In the genomic region with DNA sequence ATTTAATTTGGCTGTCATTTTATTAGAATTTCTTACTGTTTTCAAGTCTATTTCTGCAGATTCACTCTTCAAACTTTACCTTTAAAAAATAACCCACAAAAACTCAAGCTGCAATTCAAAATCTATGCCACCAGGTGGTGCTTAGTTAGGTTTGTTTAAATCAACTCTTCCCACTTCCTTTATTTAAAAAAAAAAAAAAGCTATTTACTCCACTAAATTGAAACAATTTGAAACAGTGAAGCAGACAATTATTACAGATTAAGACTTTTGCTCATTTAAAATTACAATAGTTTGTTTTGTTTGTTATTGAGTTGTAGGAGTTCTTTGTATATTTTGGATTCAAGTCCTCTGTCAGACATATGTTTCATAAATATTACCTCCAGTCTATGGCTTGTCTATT, we compare ENCODE assay signal across 9 cellular contexts.
DNase-seq lines count a peak whose midpoint lies in the region; ATAC-seq and TF ChIP-seq lines count a peak whose summit lies in the region.
"Had no signal": no experiment of that assay in that cellular context is flagged by ENCODE, and none has a peak within 500 bp of the region (broad histone marks: within the 10 kb centered on the region; RNA-seq: fewer than 3 reads in every experiment).

No MANE protein-coding gene starts in this region.

- ATAC-seq in HG02970 (IDR thresholded peaks at IDR 0.05; ENCODE audit: low FRiP score, unreplicated experiment) (no peak), GM21529 (IDR thresholded peaks at IDR 0.05; ENCODE audit: unreplicated experiment) (no peak)

- in situ Hi-C loops in astrocyte of the cerebellum (cut with HindIII; ENCODE audit: low sequenced_read_pairs) = loop anchor here (25.0 kb wide), 1 partner anchor 610 kb away; no protein-coding TSS in a partner anchor

- no peak overlapping the region for H3K9ac ChIP-seq in Karpas-422 (ENCODE audit: low read length)
- H3K9ac ChIP-seq in mesendoderm (ENCODE audit: low read length) = no peak overlapping the region

- H2AFZ ChIP-seq in Karpas-422 (ENCODE audit: low read length) = no peak overlapping the region

- H3K4me3 Mint-ChIP-seq in activated T-helper 1 cell treated with anti-CD3 and anti-CD28 coated beads, Interleukin-12 subunit alpha, Interleukin-12 subunit beta, Interleukin-2, Interleukin-4 antibody, amounts not matched to agents 30 ng/mL and 10 ng/mL and 1 ng/mL, durations not matched to agents 14 hours and 24 hours and 36 hours = no peak overlapping the region
- H3K4me3 Mint-ChIP-seq: CD8-positive, alpha-beta memory T cell had no signal

- no peaks in the 10 kb centered on the region for H3K9me3 ChIP-seq in Karpas-422 (ENCODE audit: low read length)

- H3K9me3 Mint-ChIP-seq in activated T-helper 1 cell treated with anti-CD3 and anti-CD28 coated beads, Interleukin-12 subunit alpha, Interleukin-12 subunit beta, Interleukin-2, Interleukin-4 antibody, amounts not matched to agents 30 ng/mL and 10 ng/mL and 1 ng/mL, durations not matched to agents 14 hours and 24 hours and 36 hours = peaks cover 10% of the 10 kb centered on the region
- H3K9me3 Mint-ChIP-seq: CD8-positive, alpha-beta memory T cell had no signal

- no peak overlapping the region for H4K5ac ChIP-seq in mesendoderm (ENCODE audit: low read length)

- H3K79me2 ChIP-seq in Karpas-422 (ENCODE audit: low read length) (no peaks in the 10 kb centered on the region), mesendoderm (ENCODE audit: control insufficient read depth, insufficient read depth, low read length) (no peaks in the 10 kb centered on the region)

- no peak overlapping the region for H3K4me3 ChIP-seq in Karpas-422 (ENCODE audit: low read length)
- no peak overlapping the region for H3K4me3 ChIP-seq in astrocyte of the cerebellum (ENCODE audit: low read depth, low read length)
- H3K4me3 ChIP-seq in mesendoderm (ENCODE audit: low read length) = no peak overlapping the region

- no peaks in the 10 kb centered on the region for H4K20me1 ChIP-seq in Karpas-422 (ENCODE audit: insufficient read depth, low read depth, low read length)

- H3K18ac ChIP-seq in mesendoderm (ENCODE audit: low read length) = no peak overlapping the region

- H3K56ac ChIP-seq in mesendoderm (ENCODE audit: low read length) = no peak overlapping the region

- H3K27me3 Mint-ChIP-seq in activated T-helper 1 cell treated with anti-CD3 and anti-CD28 coated beads, Interleukin-12 subunit alpha, Interleukin-12 subunit beta, Interleukin-2, Interleukin-4 antibody, amounts not matched to agents 30 ng/mL and 10 ng/mL and 1 ng/mL, durations not matched to agents 14 hours and 24 hours and 36 hours (ENCODE audit: insufficient read depth) = peaks cover 18% of the 10 kb centered on the region

- H2BK120ac ChIP-seq in mesendoderm (ENCODE audit: low read depth, low read length) = no peak overlapping the region

- intact Hi-C loops in activated T-helper 1 cell treated with anti-CD3 and anti-CD28 coated beads, Interleukin-12 subunit alpha, Interleukin-12 subunit beta, Interleukin-2, Interleukin-4 antibody, amounts not matched to agents 30 ng/mL and 10 ng/mL and 1 ng/mL, durations not matched to agents 14 hours and 24 hours and 36 hours (cut with micrococcal nuclease) = no loop called here

- H3K27ac Mint-ChIP-seq in activated T-helper 1 cell treated with anti-CD3 and anti-CD28 coated beads, Interleukin-12 subunit alpha, Interleukin-12 subunit beta, Interleukin-2, Interleukin-4 antibody, amounts not matched to agents 30 ng/mL and 10 ng/mL and 1 ng/mL, durations not matched to agents 14 hours and 24 hours and 36 hours = no peak overlapping the region
- H3K27ac Mint-ChIP-seq: CD8-positive, alpha-beta memory T cell had no signal

- H3K4me1 Mint-ChIP-seq in activated T-helper 1 cell treated with anti-CD3 and anti-CD28 coated beads, Interleukin-12 subunit alpha, Interleukin-12 subunit beta, Interleukin-2, Interleukin-4 antibody, amounts not matched to agents 30 ng/mL and 10 ng/mL and 1 ng/mL, durations not matched to agents 14 hours and 24 hours and 36 hours (ENCODE audit: low read depth) = no peaks in the 10 kb centered on the region

- no peak overlapping the region for H2BK5ac ChIP-seq in mesendoderm (ENCODE audit: low read length)

- no peaks in the 10 kb centered on the region for H3K4me1 ChIP-seq in Karpas-422 (ENCODE audit: low read length)
- no peaks in the 10 kb centered on the region for H3K4me1 ChIP-seq in mesendoderm (ENCODE audit: control insufficient read depth, low read depth, low read length)

- H3K36me3 Mint-ChIP-seq in activated T-helper 1 cell treated with anti-CD3 and anti-CD28 coated beads, Interleukin-12 subunit alpha, Interleukin-12 subunit beta, Interleukin-2, Interleukin-4 antibody, amounts not matched to agents 30 ng/mL and 10 ng/mL and 1 ng/mL, durations not matched to agents 14 hours and 24 hours and 36 hours (ENCODE audit: low read depth) = no peaks in the 10 kb centered on the region
- H3K36me3 Mint-ChIP-seq: CD8-positive, alpha-beta memory T cell had no signal

- no peak overlapping the region for H3K4me2 ChIP-seq in Karpas-422 (ENCODE audit: low read depth, low read length, poor library complexity, severe bottlenecking)
- no peak overlapping the region for H3K4me2 ChIP-seq in mesendoderm (ENCODE audit: low read length)

- H3K27me3 ChIP-seq in Karpas-422 (ENCODE audit: low read length) (no peaks in the 10 kb centered on the region), mesendoderm (ENCODE audit: insufficient read depth, low read length, poor library complexity) (no peaks in the 10 kb centered on the region)

- no peaks in the 10 kb centered on the region for H3K9me2 ChIP-seq in Karpas-422 (replicated peaks; ENCODE audit: insufficient read depth, low read length)

- H3K23ac ChIP-seq in mesendoderm (ENCODE audit: low read length) = no peak overlapping the region

- H3K79me1 ChIP-seq in mesendoderm (ENCODE audit: low read length) = no peaks in the 10 kb centered on the region

- no peaks in the 10 kb centered on the region for H3K36me3 ChIP-seq in Karpas-422 (ENCODE audit: insufficient read depth, low read length)
- H3K36me3 ChIP-seq in mesendoderm (ENCODE audit: control insufficient read depth, insufficient read depth, low read length) = no peaks in the 10 kb centered on the region

- H4K8ac ChIP-seq in mesendoderm (ENCODE audit: low read depth, low read length) = no peak overlapping the region

- H3K27ac ChIP-seq in Karpas-422 (ENCODE audit: low read length) (no peak overlapping the region), mesendoderm (ENCODE audit: low read depth, low read length) (no peak overlapping the region)

- H3K4ac ChIP-seq in mesendoderm (ENCODE audit: low read depth, low read length) = no peak overlapping the region

- H2BK15ac ChIP-seq in mesendoderm (replicated peaks; ENCODE audit: low read depth) = no peak overlapping the region

- no peak overlapping the region for H2AK5ac ChIP-seq in mesendoderm (ENCODE audit: low read length)

- TF ChIP-seq CTCF in astrocyte of the cerebellum (IDR thresholded peaks at IDR 0.05; ENCODE audit: low read depth, low read length, missing control alignments) = peak; percentile 43

- DNase-seq in NCI-H1417 (lab: John Stamatoyannopoulos, UW) (peak; percentile 5 to 49 (median 5)), NCI-H1417 treated with DMSO at 0.1 percent for 48 hours (lab: John Stamatoyannopoulos, UW) (no peak), Karpas-422 (peak; percentile 72), astrocyte of the cerebellum (ENCODE audit: low read depth) (no peak), mesendoderm (peak; percentile 55)
- no peak for DNase-seq in activated T-helper 1 cell treated with anti-CD3 and anti-CD28 coated beads, Interleukin-12 subunit alpha, Interleukin-12 subunit beta, Interleukin-2, Interleukin-4 antibody, amounts not matched to agents 30 ng/mL and 10 ng/mL and 1 ng/mL, durations not matched to agents 14 hours and 24 hours and 36 hours (ENCODE audit: low spot score)

Comparison
In these comparisons a context has a peak if more than half of its experiments do, and no peak if none do; other contexts are left out.
1. DNase-seq: peak in NCI-H1417 (3 of 3), Karpas-422 (single experiment) and mesendoderm (single experiment); none in NCI-H1417 treated with DMSO at 0.1 percent for 48 hours (single experiment), astrocyte of the cerebellum (single experiment) and activated T-helper 1 cell treated with anti-CD3 and anti-CD28 coated beads, Interleukin-12 subunit alpha, Interleukin-12 subunit beta, Interleukin-2, Interleukin-4 antibody, amounts not matched to agents 30 ng/mL and 10 ng/mL and 1 ng/mL, durations not matched to agents 14 hours and 24 hours and 36 hours (single experiment).